1 cellular context compared by ENCODE assay signal in the genomic region with DNA sequence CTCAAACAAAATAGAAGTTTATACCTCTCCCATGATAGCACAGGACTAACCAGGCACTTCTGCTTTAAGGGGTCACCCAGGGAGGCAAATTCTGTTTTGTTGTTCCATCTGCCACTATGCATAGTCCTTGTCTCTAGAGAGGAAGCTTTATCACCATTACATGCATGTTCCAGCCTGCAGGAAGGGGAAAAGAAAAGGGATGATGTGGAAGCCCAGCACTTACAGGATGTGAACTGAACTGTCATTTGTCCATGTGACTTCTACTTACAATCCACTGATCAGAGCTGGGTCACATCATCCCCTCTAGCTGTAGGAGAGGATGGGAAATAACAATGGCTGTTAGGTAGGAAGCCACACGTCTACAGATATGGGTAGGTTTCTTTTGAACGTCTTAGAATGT.
TF ChIP-seq lines count a peak whose summit lies in the region.

No MANE protein-coding gene starts in this region.

TF ChIP-seq in H1, 55 proteins besides CTCF, POLR2A, EP300 and RAD21 (continued from another document):
- TF ChIP-seq ZNF274 (IDR thresholded peaks at IDR 0.05; ENCODE audit: borderline replicate concordance, extremely low read depth, low read length) (no peak), TBP (IDR thresholded peaks at IDR 0.05; ENCODE audit: low read depth, low read length) (no peak), HDAC2 (IDR thresholded peaks at IDR 0.05; ENCODE audit: borderline replicate concordance in 1 of 2, low read depth in 2 of 2, low read length in 2 of 2) (no peak), CTBP2 (IDR thresholded peaks at IDR 0.05; ENCODE audit: borderline replicate concordance, insufficient read depth, insufficient read length, low read length) (no peak), SP4 (IDR thresholded peaks at IDR 0.05; ENCODE audit: low read length) (no peak)
